ENCODE assay signal across 2 cellular contexts in the genomic region with DNA sequence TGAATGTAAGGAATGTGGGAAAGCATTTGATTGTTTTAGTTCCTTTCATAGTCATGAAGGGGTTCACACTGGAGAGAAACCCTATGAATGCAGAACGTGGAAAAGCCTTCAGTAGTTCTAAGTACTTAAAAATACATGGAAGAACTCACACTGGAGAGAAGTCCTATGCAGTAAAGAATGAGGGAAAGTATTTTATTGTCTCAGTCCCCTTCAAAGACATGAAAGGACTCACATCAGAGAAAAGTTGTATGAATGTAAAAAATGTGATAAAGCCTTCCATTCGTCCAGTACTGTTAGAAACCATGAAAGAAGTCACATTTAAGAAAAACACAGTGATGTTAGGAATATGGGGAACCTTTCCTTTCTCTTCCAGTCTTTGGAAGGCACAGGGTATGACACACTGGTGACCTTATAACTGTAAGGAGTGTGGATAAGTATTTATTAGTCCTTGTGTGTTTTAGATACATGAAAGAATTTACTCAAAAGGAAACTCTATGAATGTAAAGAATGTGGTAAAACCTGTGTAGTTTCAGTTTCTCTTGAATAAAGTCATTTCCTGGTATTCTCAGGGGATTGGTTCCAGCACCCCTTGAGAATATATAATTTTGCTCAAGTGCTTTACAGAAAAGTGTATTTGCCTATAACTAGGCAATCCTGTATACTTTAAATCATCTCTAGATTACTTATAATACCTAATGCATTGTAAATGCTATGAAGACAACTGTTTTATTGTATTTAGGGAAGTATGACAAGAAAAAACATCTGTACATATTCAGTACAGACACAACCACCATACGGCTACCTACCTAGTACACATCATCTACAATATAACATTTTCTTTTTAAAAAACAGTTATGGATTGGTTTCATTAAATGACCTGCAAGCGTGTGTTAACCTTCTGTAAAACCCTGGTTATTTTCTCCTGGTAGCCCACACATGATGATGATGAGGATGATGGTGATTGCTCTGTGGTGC.
A peak's percentile ranks its signal among the peaks of the same experiment; 100 is the strongest.
TF ChIP-seq lines count a peak whose summit lies in the region.

No MANE protein-coding gene starts in this region.

TF ChIP-seq in HEK293, 187 proteins besides CTCF, POLR2A, EP300 and RAD21:
- no peak for TF ChIP-seq ZNF843 (tag by site-specific recombination; IDR thresholded peaks at IDR 0.05)
- TF ChIP-seq ZSCAN16 (tag by site-specific recombination; IDR thresholded peaks at IDR 0.05): no peak
- TF ChIP-seq ZNF776 (tag by site-specific recombination; IDR thresholded peaks at IDR 0.05; ENCODE audit: borderline replicate concordance): no peak
- no peak for TF ChIP-seq ZNF626 (tag by site-specific recombination; IDR thresholded peaks at IDR 0.05)
- TF ChIP-seq, protein P1, sequence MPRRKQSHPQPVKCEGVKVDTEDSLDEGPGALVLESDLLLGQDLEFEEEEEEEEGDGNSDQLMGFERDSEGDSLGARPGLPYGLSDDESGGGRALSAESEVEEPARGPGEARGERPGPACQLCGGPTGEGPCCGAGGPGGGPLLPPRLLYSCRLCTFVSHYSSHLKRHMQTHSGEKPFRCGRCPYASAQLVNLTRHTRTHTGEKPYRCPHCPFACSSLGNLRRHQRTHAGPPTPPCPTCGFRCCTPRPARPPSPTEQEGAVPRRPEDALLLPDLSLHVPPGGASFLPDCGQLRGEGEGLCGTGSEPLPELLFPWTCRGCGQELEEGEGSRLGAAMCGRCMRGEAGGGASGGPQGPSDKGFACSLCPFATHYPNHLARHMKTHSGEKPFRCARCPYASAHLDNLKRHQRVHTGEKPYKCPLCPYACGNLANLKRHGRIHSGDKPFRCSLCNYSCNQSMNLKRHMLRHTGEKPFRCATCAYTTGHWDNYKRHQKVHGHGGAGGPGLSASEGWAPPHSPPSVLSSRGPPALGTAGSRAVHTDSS (tag by site-specific recombination; IDR thresholded peaks at IDR 0.05): 0 out of 2 replicates have a peak, but pooled peaks have one; percentile 31
- TF ChIP-seq TRIM28 (IDR thresholded peaks at IDR 0.05; ENCODE audit: borderline replicate concordance, low read length): 0 out of 2 replicates have a peak, but pooled peaks have one; percentile 68
- TF ChIP-seq, protein P2, sequence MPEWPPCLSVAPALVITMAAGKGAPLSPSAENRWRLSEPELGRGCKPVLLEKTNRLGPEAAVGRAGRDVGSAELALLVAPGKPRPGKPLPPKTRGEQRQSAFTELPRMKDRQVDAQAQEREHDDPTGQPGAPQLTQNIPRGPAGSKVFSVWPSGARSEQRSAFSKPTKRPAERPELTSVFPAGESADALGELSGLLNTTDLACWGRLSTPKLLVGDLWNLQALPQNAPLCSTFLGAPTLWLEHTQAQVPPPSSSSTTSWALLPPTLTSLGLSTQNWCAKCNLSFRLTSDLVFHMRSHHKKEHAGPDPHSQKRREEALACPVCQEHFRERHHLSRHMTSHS (tag by site-specific recombination; IDR thresholded peaks at IDR 0.05): no peak
- TF ChIP-seq ZNF274 (IDR thresholded peaks at IDR 0.05; ENCODE audit: low read length): no peak
- peak; percentile 74; the same call in 1 of the 2 replicates for TF ChIP-seq ZNF274 (tag by site-specific recombination; IDR thresholded peaks at IDR 0.05; ENCODE audit: borderline replicate concordance)
- TF ChIP-seq SETDB1 (IDR thresholded peaks at IDR 0.05; ENCODE audit: insufficient read length, low read length): peak; percentile 2
- no peak for TF ChIP-seq ZNF629 (tag by site-specific recombination; IDR thresholded peaks at IDR 0.05)
- TF ChIP-seq TCF7L2 (IDR thresholded peaks at IDR 0.05; ENCODE audit: borderline replicate concordance, low read depth, low read length): no peak

TF ChIP-seq in H1, 55 proteins besides CTCF, POLR2A, EP300 and RAD21:
- TF ChIP-seq BACH1 (IDR thresholded peaks at IDR 0.05; ENCODE audit: low read length): no peak
- no peak for TF ChIP-seq SP1 (IDR thresholded peaks at IDR 0.05; ENCODE audit: low read depth, low read length)
- 0 out of 2 replicates have a peak, but pooled peaks have one; percentile 30 for TF ChIP-seq ZNF274 (IDR thresholded peaks at IDR 0.05; ENCODE audit: borderline replicate concordance, extremely low read depth, low read length)
- TF ChIP-seq PHF8 (conservative IDR thresholded peaks at IDR 0.05; ENCODE audit: low read depth, low read length): no peak
- no peak for TF ChIP-seq CBX8 (IDR thresholded peaks at IDR 0.05; ENCODE audit: borderline replicate concordance, low read depth, low read length)
